In genomic region chr7:2843711-2844152, GRCh38 we compare ENCODE assay signal across 8 cellular contexts. TPM values are rescaled to one million over a fixed set of nuclear protein-coding genes. Genes with fewer than 3 reads are reported as not detected.
DNase-seq lines count a peak whose midpoint lies in the region; ATAC-seq and TF ChIP-seq lines count a peak whose summit lies in the region.

No MANE protein-coding gene starts in this region.

- intact Hi-C loops in heart right ventricle (cut with DNase I) = loop anchor here in 6 of 10 donors (2.0 to 10.0 kb wide), 7 partner anchors 41 to 109 kb away; no protein-coding TSS in a partner anchor

- H3K9ac ChIP-seq in MM.1S (ENCODE audit: low read length) = peak overlapping the region; percentile 61; the same call in 1 of the 2 replicates

- H2AFZ ChIP-seq in MM.1S (ENCODE audit: low read length) = peak overlapping the region; percentile 75

- H3K27me3 ChIP-seq in MM.1S (replicated peaks; ENCODE audit: insufficient read depth, low read length) (no peaks in the 10 kb centered on the region), heart right ventricle (no peaks in the 10 kb centered on the region)

- H3K4me1 ChIP-seq in MM.1S (ENCODE audit: low read length) (no peaks in the 10 kb centered on the region), heart right ventricle (peaks cover 4 to 55% (median 37%) of the 10 kb centered on the region in 9 donors)

- no peaks in the 10 kb centered on the region for H3K9me2 ChIP-seq in MM.1S (replicated peaks; ENCODE audit: insufficient read depth, low read length)

- no peaks in the 10 kb centered on the region for H4K20me1 ChIP-seq in MM.1S (ENCODE audit: insufficient read depth, low read length)

- TF ChIP-seq CTCF in 22Rv1 (IDR thresholded peaks at IDR 0.05) (no peak), MM.1S (IDR thresholded peaks at IDR 0.05; ENCODE audit: low read length) (no peak), heart right ventricle (IDR thresholded peaks at IDR 0.05) (peak in 1 of 9 donors; percentile 11)

- ATAC-seq in GM19043 (IDR thresholded peaks at IDR 0.05; ENCODE audit: low read depth, unreplicated experiment) = peak; percentile 11
- peak in 2 of 8 donors; percentile 4 to 6 for ATAC-seq in heart right ventricle

- 1% methylated on average over 64 of the region's 64 CpGs for WGBS in heart right ventricle, 2 donors

- peaks cover 35% of the 10 kb centered on the region for H3K79me2 ChIP-seq in MM.1S (ENCODE audit: low read length)

- H3K9me3 ChIP-seq in MM.1S (replicated peaks; ENCODE audit: insufficient read depth, low read length) (no peaks in the 10 kb centered on the region), heart right ventricle (peaks cover 0 to 6% (median 0%) of the 10 kb centered on the region in 11 donors)

- H3K4me3 ChIP-seq in MM.1S (ENCODE audit: low read length) (peak overlapping the region; percentile 71), heart right ventricle (peak overlapping the region; percentile 72 to 87 (median 78))

- peak overlapping the region; percentile 71 for H3K4me2 ChIP-seq in MM.1S (ENCODE audit: low read depth, low read length)

- H3K36me3 ChIP-seq in MM.1S (replicated peaks; ENCODE audit: insufficient read depth, low read length) (no peaks in the 10 kb centered on the region), heart right ventricle (peaks cover 0 to 19% (median 0%) of the 10 kb centered on the region in 9 donors)

- no peaks in the 10 kb centered on the region for H3F3A ChIP-seq in MM.1S (ENCODE audit: insufficient read depth, low read length)

- DNase-seq in MM.1S (peak; percentile 26), heart right ventricle (peak; percentile 18 to 39), putamen (ENCODE audit: low spot score) (peak; percentile 22), foreskin melanocyte (no peak), T1000 (lab: John Stamatoyannopoulos, UW) (no peak)
- DNase-seq in activated T-helper 9 cell treated with anti-CD3 and anti-CD28 coated beads, Interleukin-2, amount 50 U/mL, for 16 hours (ENCODE audit: low read depth) = peak; percentile 13

- H3K27ac ChIP-seq in 22Rv1 (peak overlapping the region; percentile 65), MM.1S (ENCODE audit: low read length) (no peak overlapping the region), heart right ventricle (peak overlapping the region; percentile 32 to 77 (median 68))

RNA-seq across cellular contexts. Expression of gene GNA12, which starts 0.4 kb away (rescaled TPM):
- 10 to 100 TPM; 25.0 to 46.4 (median 34.5) TPM for total RNA-seq in heart right ventricle
- 10 to 100 TPM in 1 of 2 donors, 1 to 10 TPM in 1; 6.4 to 19.4 TPM for polyA plus RNA-seq in heart right ventricle

Comparison
In these comparisons a context has a peak if more than half of its experiments do, and no peak if none do; other contexts are left out.
1. DNase-seq: peak in MM.1S (single experiment), activated T-helper 9 cell treated with anti-CD3 and anti-CD28 coated beads, Interleukin-2, amount 50 U/mL, for 16 hours (single experiment), heart right ventricle (2 of 2) and putamen (single experiment); none in foreskin melanocyte (single experiment) and T1000 (single experiment).